26 cellular contexts compared by ENCODE assay signal in genomic region chr9:99437145-99437544, GRCh38.
"Had no signal": no experiment of that assay in that cellular context is flagged by ENCODE, and none has a peak within 500 bp of the region (broad histone marks: within the 10 kb centered on the region; RNA-seq: fewer than 3 reads in every experiment).

No MANE protein-coding gene starts in this region.

- DNase-seq: activated CD4-positive, alpha-beta T cell treated with anti-CD3 and anti-CD28 coated beads, Interleukin-2, amount 10 ng/mL, durations not matched to agents 7 days and 5 days; activated CD4-positive, CD25-positive, alpha-beta regulatory T cell treated with anti-CD3 and anti-CD28 coated beads, Interleukin-2, amount 50 U/mL, for 72 hours; activated CD8-positive, alpha-beta memory T cell treated with anti-CD3 and anti-CD28 coated beads for 24 hours; activated gamma-delta T cell treated with Interleukin-2 at 50 U/mL for 16 hours; activated naive CD8-positive, alpha-beta T cell treated with anti-CD3 and anti-CD28 coated beads, Interleukin-2, amount 50 U/mL, for 24 hours; amygdala; central memory CD4-positive, alpha-beta T cell; foreskin keratinocyte; islet precursor cell; left ventricle myocardium inferior; mucosa of descending colon; retina; small intestine; stimulated activated CD4-positive, alpha-beta T cell treated with anti-CD3 and anti-CD28 coated beads, Interleukin-4, amount 100 ng/mL, for 24 hours; stimulated activated naive B cell treated with anti-CD40 and anti-IgM and Interleukin-4, amounts not matched to agents 10 μg/mL and 1 μg/mL and 100 μg/mL, for 72 hours; stomach; T-helper 2 cell; thyroid gland; upper lobe of left lung had no signal

- H3K27me3 ChIP-seq: breast epithelium, foreskin keratinocyte, neutrophil, stomach, thyroid gland, upper lobe of left lung, vagina had no signal

- ATAC-seq: activated naive CD8-positive, alpha-beta T cell treated with anti-CD3 and anti-CD28 coated beads, Interleukin-2, amount 50 U/mL, for 24 hours; esophagus mucosa; foreskin keratinocyte; mucosa of descending colon; sciatic nerve; stimulated activated naive B cell treated with anti-CD40 and anti-IgM and Interleukin-4, amounts not matched to agents 10 μg/mL and 1 μg/mL and 100 μg/mL, for 72 hours had no signal

- H3K4me1 ChIP-seq: breast epithelium, left ventricle myocardium inferior, prostate gland had no signal

- H3K36me3 ChIP-seq: breast epithelium, left ventricle myocardium inferior, neutrophil, prostate gland, stomach, thyroid gland, upper lobe of left lung, vagina had no signal

- H3K27ac ChIP-seq: breast epithelium, foreskin keratinocyte, left ventricle myocardium inferior, neutrophil, prostate gland, stomach, thyroid gland, upper lobe of left lung, vagina had no signal

- H3K9me3 ChIP-seq: breast epithelium, mucosa of descending colon, neutrophil, prostate gland, stomach, thyroid gland, upper lobe of left lung, vagina had no signal

- H3K4me3 ChIP-seq: breast epithelium, left ventricle myocardium inferior, lung, mucosa of descending colon, prostate gland, stomach, thyroid gland, upper lobe of left lung, vagina had no signal
